16 cellular contexts compared by ENCODE assay signal in the genomic region with DNA sequence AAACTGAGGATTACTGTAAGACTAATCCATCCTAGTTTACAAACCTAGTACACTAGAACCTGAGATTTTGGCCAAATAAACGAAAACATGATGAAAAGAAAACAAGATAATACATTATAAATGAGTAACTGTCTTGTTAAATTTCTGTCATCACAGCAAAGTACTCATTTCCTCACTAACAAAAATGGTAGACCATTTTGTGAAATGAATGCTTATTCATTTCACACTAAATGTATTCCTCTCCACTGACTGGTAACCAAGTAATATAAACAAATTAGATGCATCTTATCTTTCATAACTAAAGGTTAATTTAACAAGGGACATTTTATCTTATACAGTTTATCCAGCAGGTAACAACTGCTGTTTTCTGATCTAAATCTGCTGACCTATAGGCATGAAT.
DNase-seq lines count a peak whose midpoint lies in the region; ATAC-seq lines count a peak whose summit lies in the region.
"Had no signal": no experiment of that assay in that cellular context is flagged by ENCODE, and none has a peak within 500 bp of the region (broad histone marks: within the 10 kb centered on the region; RNA-seq: fewer than 3 reads in every experiment).

No MANE protein-coding gene starts in this region.

- no peaks in the 10 kb centered on the region for H3K9me3 Mint-ChIP-seq in stimulated activated naive CD8-positive, alpha-beta T cell treated with anti-CD3 and anti-CD28 coated beads, Interleukin-15, amount 100 ng/mL, for 72 hours
- no peaks in the 10 kb centered on the region for H3K9me3 Mint-ChIP-seq in stimulated activated effector memory CD8-positive, alpha-beta T cell treated with anti-CD3 and anti-CD28 coated beads, Interleukin-12 subunit alpha, Interleukin-12 subunit beta, amount 100 ng/mL, for 72 hours
- H3K9me3 Mint-ChIP-seq: immature natural killer cell had no signal

- ATAC-seq in stimulated activated naive CD8-positive, alpha-beta T cell treated with anti-CD3 and anti-CD28 coated beads, Interleukin-15, amount 100 ng/mL, for 72 hours, result peak; percentile 56
- no peak for ATAC-seq in stimulated activated naive CD8-positive, alpha-beta T cell treated with anti-CD3 and anti-CD28 coated beads, Interleukin-15, Interleukin-2, amounts not matched to agents 100 U/mL and 50 U/mL, for 24 hours
- ATAC-seq in HG02588 (IDR thresholded peaks at IDR 0.05; ENCODE audit: unreplicated experiment) (peak; percentile 32), HG03280 (IDR thresholded peaks at IDR 0.05; ENCODE audit: unreplicated experiment) (peak; percentile 37)
- peak; percentile 85 for ATAC-seq in stimulated activated effector memory CD8-positive, alpha-beta T cell treated with anti-CD3 and anti-CD28 coated beads, Interleukin-12 subunit alpha, Interleukin-12 subunit beta, amount 100 ng/mL, for 72 hours

- H3K27me3 Mint-ChIP-seq in stimulated activated naive CD8-positive, alpha-beta T cell treated with anti-CD3 and anti-CD28 coated beads, Interleukin-15, amount 100 ng/mL, for 72 hours, result no peaks in the 10 kb centered on the region
- H3K27me3 Mint-ChIP-seq: progenitor cell of endocrine pancreas had no signal

- no peak overlapping the region for H3K27ac Mint-ChIP-seq in stimulated activated naive CD8-positive, alpha-beta T cell treated with anti-CD3 and anti-CD28 coated beads, Interleukin-15, amount 100 ng/mL, for 72 hours
- peak overlapping the region; percentile 92 for H3K27ac Mint-ChIP-seq in stimulated activated effector memory CD8-positive, alpha-beta T cell treated with anti-CD3 and anti-CD28 coated beads, Interleukin-12 subunit alpha, Interleukin-12 subunit beta, amount 100 ng/mL, for 72 hours
- H3K27ac Mint-ChIP-seq: immature natural killer cell, progenitor cell of endocrine pancreas had no signal

- no peak overlapping the region for H3K4me3 Mint-ChIP-seq in stimulated activated naive CD8-positive, alpha-beta T cell treated with anti-CD3 and anti-CD28 coated beads, Interleukin-15, amount 100 ng/mL, for 72 hours
- peak overlapping the region; percentile 44 for H3K4me3 Mint-ChIP-seq in stimulated activated effector memory CD8-positive, alpha-beta T cell treated with anti-CD3 and anti-CD28 coated beads, Interleukin-12 subunit alpha, Interleukin-12 subunit beta, amount 100 ng/mL, for 72 hours
- H3K4me3 Mint-ChIP-seq: immature natural killer cell had no signal

- H3K27ac ChIP-seq in substantia nigra (ENCODE audit: low read depth, low read length, poor library complexity, severe bottlenecking), result no peak overlapping the region
- H3K27ac ChIP-seq: dorsolateral prefrontal cortex had no signal

- peaks cover 20% of the 10 kb centered on the region for H3K4me1 Mint-ChIP-seq in stimulated activated naive CD8-positive, alpha-beta T cell treated with anti-CD3 and anti-CD28 coated beads, Interleukin-15, amount 100 ng/mL, for 72 hours
- peaks cover 18% of the 10 kb centered on the region for H3K4me1 Mint-ChIP-seq in stimulated activated effector memory CD8-positive, alpha-beta T cell treated with anti-CD3 and anti-CD28 coated beads, Interleukin-12 subunit alpha, Interleukin-12 subunit beta, amount 100 ng/mL, for 72 hours
- H3K4me1 Mint-ChIP-seq: immature natural killer cell had no signal

- peaks cover 56% of the 10 kb centered on the region for H3K36me3 Mint-ChIP-seq in stimulated activated effector memory CD8-positive, alpha-beta T cell treated with anti-CD3 and anti-CD28 coated beads, Interleukin-12 subunit alpha, Interleukin-12 subunit beta, amount 100 ng/mL, for 72 hours

- DNase-seq in stimulated activated naive CD8-positive, alpha-beta T cell treated with anti-CD3 and anti-CD28 coated beads, Interleukin-15, amount 100 ng/mL, for 72 hours, result no peak
- no peak for DNase-seq in stimulated activated naive CD8-positive, alpha-beta T cell treated with anti-CD3 and anti-CD28 coated beads, Interleukin-15, Interleukin-2, amounts not matched to agents 100 U/mL and 50 U/mL, for 24 hours
- DNase-seq in stimulated activated effector memory CD8-positive, alpha-beta T cell treated with anti-CD3 and anti-CD28 coated beads, Interleukin-12 subunit alpha, Interleukin-12 subunit beta, amount 100 ng/mL, for 72 hours (ENCODE audit: low spot score in 2 of 2), result no peak
- no peak for DNase-seq in substantia nigra (lab: John Stamatoyannopoulos, UW)
- no peak for DNase-seq in RKO (ENCODE audit: low spot score)
- DNase-seq in OCI-M2 (lab: John Stamatoyannopoulos, UW; ENCODE audit: unreplicated experiment), result no peak
- DNase-seq: aorta, Calu3, dorsolateral prefrontal cortex, immature natural killer cell, NCI-H1092 treated with DMSO at 0.1 percent for 48 hours, NCI-H526 treated with DMSO at 0.1 percent for 48 hours, SHP77 had no signal
